Comparison of ENCODE assay signal across 8 cellular contexts in the genomic region with DNA sequence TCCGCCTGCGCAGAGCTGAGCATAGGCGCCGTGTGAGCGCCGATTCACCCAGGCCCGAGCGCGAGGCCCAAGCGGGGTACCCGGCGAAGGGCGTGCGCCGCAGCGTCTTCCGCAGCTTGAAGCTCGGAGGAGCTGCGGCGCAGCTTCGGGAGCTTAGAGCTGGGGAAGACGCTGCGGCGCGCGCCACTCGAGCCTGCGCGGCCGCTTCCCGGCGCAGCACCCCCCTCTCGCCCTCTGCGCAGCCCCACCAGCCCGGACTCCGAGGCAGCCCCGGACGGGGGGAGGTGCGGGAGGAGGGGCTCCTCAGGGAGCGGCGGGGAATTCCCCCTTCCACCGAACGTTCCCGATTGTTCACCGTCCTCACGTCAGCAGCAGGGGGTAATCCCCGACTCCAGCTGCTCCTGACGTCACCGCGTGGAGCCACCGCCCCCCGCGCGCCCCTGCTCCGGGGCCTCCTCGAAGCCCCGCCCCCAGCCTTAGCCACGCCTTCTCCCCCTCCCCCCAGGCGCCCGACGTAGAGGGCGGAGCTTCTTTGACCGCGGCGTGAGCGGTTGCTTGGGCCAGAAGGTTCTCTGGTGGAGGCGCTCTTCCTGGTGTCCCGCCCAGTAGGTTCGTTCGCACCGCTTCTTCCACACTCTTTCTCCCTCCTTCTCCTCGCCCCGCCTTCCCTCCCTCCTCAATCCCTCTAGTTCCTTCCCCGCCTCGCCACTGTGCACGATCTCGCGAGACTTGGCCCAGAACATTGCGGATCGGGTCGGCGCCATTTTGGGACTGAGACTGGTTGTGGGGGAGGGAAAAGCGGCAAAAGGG. TPM values are rescaled to one million over a fixed set of nuclear protein-coding genes. Genes with fewer than 3 reads are reported as not detected.
DNase-seq lines count a peak whose midpoint lies in the region; ATAC-seq and TF ChIP-seq lines count a peak whose summit lies in the region.

A gene with protein sequence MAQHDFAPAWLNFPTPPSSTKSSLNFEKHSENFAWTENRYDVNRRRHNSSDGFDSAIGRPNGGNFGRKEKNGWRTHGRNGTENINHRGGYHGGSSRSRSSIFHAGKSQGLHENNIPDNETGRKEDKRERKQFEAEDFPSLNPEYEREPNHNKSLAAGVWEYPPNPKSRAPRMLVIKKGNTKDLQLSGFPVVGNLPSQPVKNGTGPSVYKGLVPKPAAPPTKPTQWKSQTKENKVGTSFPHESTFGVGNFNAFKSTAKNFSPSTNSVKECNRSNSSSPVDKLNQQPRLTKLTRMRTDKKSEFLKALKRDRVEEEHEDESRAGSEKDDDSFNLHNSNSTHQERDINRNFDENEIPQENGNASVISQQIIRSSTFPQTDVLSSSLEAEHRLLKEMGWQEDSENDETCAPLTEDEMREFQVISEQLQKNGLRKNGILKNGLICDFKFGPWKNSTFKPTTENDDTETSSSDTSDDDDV (plus strand): TSS at position 742 of the 810 bp plus-strand sequence. CDS start 40,072 bp downstream, outside the sequence.

- H3K27me3 ChIP-seq in adipocyte (replicated peaks; ENCODE audit: control insufficient read depth, insufficient read depth, low read length), result no peaks in the 10 kb centered on the region
- H3K27me3 ChIP-seq in cardiac muscle cell, result no peaks in the 10 kb centered on the region
- no peaks in the 10 kb centered on the region for H3K27me3 ChIP-seq in trophoblast cell (ENCODE audit: insufficient read depth, low read length)
- no peaks in the 10 kb centered on the region for H3K27me3 ChIP-seq in transverse colon

- peak within 1 kb of the TSS; percentile 95 for H2BK5ac ChIP-seq in trophoblast cell (ENCODE audit: low read depth, low read length, poor library complexity)

- H3K18ac ChIP-seq in trophoblast cell (ENCODE audit: low read length), result peak within 1 kb of the TSS; percentile 99

- H3K36me3 ChIP-seq in adipocyte (ENCODE audit: control insufficient read depth, insufficient read depth, low read length, severe bottlenecking), result no peaks in the 10 kb centered on the region
- H3K36me3 ChIP-seq in cardiac muscle cell, result no peaks in the 10 kb centered on the region
- no peaks in the 10 kb centered on the region for H3K36me3 ChIP-seq in trophoblast cell (ENCODE audit: control insufficient read depth in 1 of 2, insufficient read depth in 2 of 2, low read length in 2 of 2)
- H3K36me3 ChIP-seq in transverse colon, result no peaks in the 10 kb centered on the region

- H2AK5ac ChIP-seq in trophoblast cell (ENCODE audit: low read length), result peak within 1 kb of the TSS; percentile 92

- peak within 1 kb of the TSS; percentile 99 for H4K91ac ChIP-seq in trophoblast cell (ENCODE audit: low read depth, low read length)

- peak; percentile 80 for ATAC-seq in HG02798 (IDR thresholded peaks at IDR 0.05; ENCODE audit: poor library complexity, unreplicated experiment)

- peak; percentile 98 for DNase-seq in NCI-H1436 (lab: John Stamatoyannopoulos, UW)
- DNase-seq in T follicular helper cell (ENCODE audit: low read depth), result peak; percentile 98
- peak; percentile 100 for DNase-seq in adipocyte (ENCODE audit: low read depth)
- DNase-seq in cardiac muscle cell (ENCODE audit: low read depth in 1 of 2, low spot score in 1 of 2), result peak; percentile 99 to 100
- DNase-seq in trophoblast cell, result peak; percentile 99 to 100
- peak; percentile 99 for DNase-seq in transverse colon

- H3K9ac ChIP-seq in adipocyte (ENCODE audit: low read length) (peak within 1 kb of the TSS; percentile 100), trophoblast cell (ENCODE audit: low read length) (peak within 1 kb of the TSS; percentile 96)

- H3K14ac ChIP-seq in trophoblast cell (ENCODE audit: low read length), result peak within 1 kb of the TSS; percentile 98

- peak within 1 kb of the TSS; percentile 95 for H2AFZ ChIP-seq in trophoblast cell (ENCODE audit: insufficient read depth, low read length, poor library complexity)

- H3K23ac ChIP-seq in trophoblast cell (ENCODE audit: low read length), result no peak within 1 kb of the TSS

- in situ Hi-C loops in transverse colon (cut with MboI; ENCODE audit: low pct_ligation_motif_present in 1 of 4, low pct_unique_long_range_greater_than_20kb in 1 of 4, low sequenced_read_pairs in 3 of 4), result no loop called here

- H3K4me1 ChIP-seq in adipocyte (ENCODE audit: control insufficient read depth, insufficient read depth, low read length) (peaks cover 29% of the 10 kb centered on the region), cardiac muscle cell (ENCODE audit: low read depth) (peaks cover 12% of the 10 kb centered on the region), trophoblast cell (ENCODE audit: control insufficient read depth in 1 of 2, insufficient read depth in 2 of 2, low read length in 2 of 2) (peaks cover 2 to 6% of the 10 kb centered on the region in 2 experiments), transverse colon (peaks cover 0 to 33% (median 23%) of the 10 kb centered on the region in 4 donors)

- peaks cover 24% of the 10 kb centered on the region for H3K79me2 ChIP-seq in trophoblast cell (ENCODE audit: control insufficient read depth, insufficient read depth, low read length, poor library complexity)

- peak within 1 kb of the TSS; percentile 91 for H3K4me3 ChIP-seq in GM12875 (ENCODE audit: low read depth, low read length)
- H3K4me3 ChIP-seq in adipocyte (ENCODE audit: low read length), result peak within 1 kb of the TSS; percentile 97
- peak within 1 kb of the TSS; percentile 58 for H3K4me3 ChIP-seq in cardiac muscle cell
- H3K4me3 ChIP-seq in trophoblast cell (ENCODE audit: low read depth, low read length), result peak within 1 kb of the TSS; percentile 97
- H3K4me3 ChIP-seq in transverse colon, result peak within 1 kb of the TSS; percentile 55 to 95 (median 84)

- peak within 1 kb of the TSS; percentile 76 for H3K4me2 ChIP-seq in trophoblast cell (ENCODE audit: low read length)

- peak within 1 kb of the TSS; percentile 84 for H2BK12ac ChIP-seq in trophoblast cell (ENCODE audit: low read length)

- TF ChIP-seq CTCF in GM12875 (IDR thresholded peaks at IDR 0.05; ENCODE audit: borderline replicate concordance, insufficient read depth, low read depth, low read length), result no peak
- TF ChIP-seq CTCF in cardiac muscle cell (IDR thresholded peaks at IDR 0.05; ENCODE audit: low read depth, low read length), result peak; percentile 9
- peak in 1 of 5 experiments; percentile 12 for TF ChIP-seq CTCF in transverse colon (IDR thresholded peaks at IDR 0.05)

- H3K79me1 ChIP-seq in trophoblast cell (ENCODE audit: low read length), result peaks cover 17% of the 10 kb centered on the region

- WGBS in trophoblast cell (ENCODE audit: extremely low coverage, insufficient coverage, insufficient read length), result no CpG with 5 or more reads among the region's 83 CpGs
- WGBS in transverse colon (ENCODE audit: low coverage in 1 of 2), 2 donors, result 1% methylated on average over 58 of the region's 83 CpGs; no CpG with 5 or more reads in 1 of the 2 donors

- TF ChIP-seq POLR2A in transverse colon (IDR thresholded peaks at IDR 0.05), result peak; percentile 83

- peak within 1 kb of the TSS; percentile 99 for H3K27ac ChIP-seq in cardiac muscle cell
- H3K27ac ChIP-seq in trophoblast cell (ENCODE audit: low read depth, low read length), result peak within 1 kb of the TSS; percentile 100
- H3K27ac ChIP-seq in transverse colon, result peak within 1 kb of the TSS; percentile 95 to 100 (median 99)

- no peaks in the 10 kb centered on the region for H3K9me3 ChIP-seq in adipocyte (ENCODE audit: control insufficient read depth, low read length)
- no peaks in the 10 kb centered on the region for H3K9me3 ChIP-seq in cardiac muscle cell (ENCODE audit: low read depth)
- no peaks in the 10 kb centered on the region for H3K9me3 ChIP-seq in trophoblast cell (ENCODE audit: insufficient read depth, low read depth, low read length)
- H3K9me3 ChIP-seq in transverse colon, result no peaks in the 10 kb centered on the region

- H2BK120ac ChIP-seq in trophoblast cell (ENCODE audit: insufficient read depth, low read length, poor library complexity), result peak within 1 kb of the TSS; percentile 98

- peak within 1 kb of the TSS; percentile 99 for H4K12ac ChIP-seq in trophoblast cell (ENCODE audit: low read depth, low read length)

- H3K4ac ChIP-seq in trophoblast cell (ENCODE audit: low read depth, low read length), result peak within 1 kb of the TSS; percentile 100

- intact Hi-C loops in transverse colon (cut with DNase I; ENCODE audit: low total_unique reads), result loop anchor here (1.0 kb wide), 1 partner anchor 263 kb away; no protein-coding TSS in a partner anchor

- H4K8ac ChIP-seq in trophoblast cell (ENCODE audit: low read depth, low read length), result peak within 1 kb of the TSS; percentile 96

- TF ChIP-seq EP300 in transverse colon (IDR thresholded peaks at IDR 0.05; ENCODE audit: low read depth), result peak; percentile 86

RNA-seq across cellular contexts. Expression of the gene that starts here (rescaled TPM):
- total RNA-seq in cardiac muscle cell (42.9 and 85.9 TPM in 2 replicates), transverse colon (10 to 100 TPM; 36.7 to 95.1 (median 75.6) TPM)
- polyA plus RNA-seq in cardiac muscle cell, result 65.3 and 79.4 TPM in 2 replicates
- 92.5 and 97.5 TPM in 2 replicates for polyA plus RNA-seq in trophoblast cell (2013)

Comparison
In these comparisons a context has a peak if more than half of its experiments do, and no peak if none do; other contexts are left out.
1. Peak in every context shown above with its lines: DNase-seq, ATAC-seq, H3K4me3 ChIP-seq and H3K27ac ChIP-seq.